2 cellular contexts compared by ENCODE assay signal in genomic region chrX:120486786-120487185, GRCh38.
TF ChIP-seq lines count a peak whose summit lies in the region.

No MANE protein-coding gene starts in this region.

TF ChIP-seq in A549, 52 proteins besides CTCF, POLR2A, EP300 and RAD21:
- TF ChIP-seq, protein P1, sequence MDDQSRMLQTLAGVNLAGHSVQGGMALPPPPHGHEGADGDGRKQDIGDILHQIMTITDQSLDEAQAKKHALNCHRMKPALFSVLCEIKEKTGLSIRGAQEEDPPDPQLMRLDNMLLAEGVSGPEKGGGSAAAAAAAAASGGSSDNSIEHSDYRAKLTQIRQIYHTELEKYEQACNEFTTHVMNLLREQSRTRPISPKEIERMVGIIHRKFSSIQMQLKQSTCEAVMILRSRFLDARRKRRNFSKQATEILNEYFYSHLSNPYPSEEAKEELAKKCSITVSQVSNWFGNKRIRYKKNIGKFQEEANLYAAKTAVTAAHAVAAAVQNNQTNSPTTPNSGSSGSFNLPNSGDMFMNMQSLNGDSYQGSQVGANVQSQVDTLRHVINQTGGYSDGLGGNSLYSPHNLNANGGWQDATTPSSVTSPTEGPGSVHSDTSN (IDR thresholded peaks at IDR 0.05): no peak
- no peak for TF ChIP-seq RARB (CRISPR knock-in tag; IDR thresholded peaks at IDR 0.05)
- TF ChIP-seq BCL3 (IDR thresholded peaks at IDR 0.05): no peak
- no peak for TF ChIP-seq RFX5 (IDR thresholded peaks at IDR 0.05)
- TF ChIP-seq ZNF302 (CRISPR knock-in tag; IDR thresholded peaks at IDR 0.05): no peak
- TF ChIP-seq CHD4 (IDR thresholded peaks at IDR 0.05; ENCODE audit: borderline replicate concordance): no peak
- TF ChIP-seq ZFP36 (IDR thresholded peaks at IDR 0.05; ENCODE audit: borderline replicate concordance, partially characterized antibody): no peak
- TF ChIP-seq TFCP2L1 (CRISPR knock-in tag; IDR thresholded peaks at IDR 0.05): no peak
- TF ChIP-seq MAZ (IDR thresholded peaks at IDR 0.05; ENCODE audit: borderline replicate concordance, low read depth, low read length): no peak
- no peak for TF ChIP-seq TP53 (CRISPR knock-in tag; IDR thresholded peaks at IDR 0.05)
- no peak for TF ChIP-seq FOSB (CRISPR knock-in tag; IDR thresholded peaks at IDR 0.05)
- TF ChIP-seq ZC3H11A (IDR thresholded peaks at IDR 0.05): no peak
- no peak for TF ChIP-seq HOXA7 (CRISPR knock-in tag; IDR thresholded peaks at IDR 0.05)
- TF ChIP-seq GATA3 (IDR thresholded peaks at IDR 0.05; ENCODE audit: borderline replicate concordance): no peak
- TF ChIP-seq, protein P2, sequence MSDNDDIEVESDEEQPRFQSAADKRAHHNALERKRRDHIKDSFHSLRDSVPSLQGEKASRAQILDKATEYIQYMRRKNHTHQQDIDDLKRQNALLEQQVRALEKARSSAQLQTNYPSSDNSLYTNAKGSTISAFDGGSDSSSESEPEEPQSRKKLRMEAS (IDR thresholded peaks at IDR 0.05): no peak
- no peak for TF ChIP-seq NFE2L2 (conservative IDR thresholded peaks at IDR 0.05; ENCODE audit: low read length)
- TF ChIP-seq HEYL (CRISPR knock-in tag; IDR thresholded peaks at IDR 0.05): no peak
- TF ChIP-seq HOXB13 (CRISPR knock-in tag; IDR thresholded peaks at IDR 0.05; ENCODE audit: low read depth): no peak
- TF ChIP-seq CBX8 (IDR thresholded peaks at IDR 0.05): no peak

TF ChIP-seq in GM23338, 12 proteins besides CTCF, POLR2A, EP300 and RAD21:
- TF ChIP-seq ZNF114 (CRISPR knock-in tag; IDR thresholded peaks at IDR 0.05): no peak
TF ChIP-seq in GM23338: peak in this region for 0.
